20 cellular contexts compared by ENCODE assay signal in genomic region chr12:57829025-57829777, GRCh38. TPM values are rescaled to one million over a fixed set of nuclear protein-coding genes. Genes with fewer than 3 reads are reported as not detected.
DNase-seq lines count a peak whose midpoint lies in the region; ATAC-seq and TF ChIP-seq lines count a peak whose summit lies in the region.
"Had no signal": no experiment of that assay in that cellular context is flagged by ENCODE, and none has a peak within 500 bp of the region (broad histone marks: within the 10 kb centered on the region; RNA-seq: fewer than 3 reads in every experiment).

No MANE protein-coding gene starts in this region.

- peaks cover 27% of the 10 kb centered on the region for H3K4me1 ChIP-seq in A673 (ENCODE audit: insufficient read depth, low read length, poor library complexity, severe bottlenecking)
- H3K4me1 ChIP-seq in adipocyte (ENCODE audit: control insufficient read depth, insufficient read depth, low read length): peaks cover 46% of the 10 kb centered on the region

- H3K4me3 ChIP-seq in A673 (ENCODE audit: low read depth, low read length, poor library complexity, severe bottlenecking): no peak overlapping the region
- H3K4me3 ChIP-seq in adipocyte (ENCODE audit: low read length): no peak overlapping the region
- H3K4me3 ChIP-seq: ovary, right lobe of liver, vagina had no signal

- H3K27ac Mint-ChIP-seq in CD4-positive, alpha-beta T cell: peak overlapping the region; percentile 92
- peak overlapping the region in 2 of 3 experiments; percentile 58 to 66 for H3K27ac Mint-ChIP-seq in nephron

- BruUV-seq in A673 (replicated peaks; lab: Mats Ljungman, UMichigan): no TSS peak

- peak overlapping the region; percentile 12 for H3K27ac ChIP-seq in A673 (ENCODE audit: low read depth, low read length, poor library complexity, severe bottlenecking)
- H3K27ac ChIP-seq in CD4-positive, alpha-beta T cell (ENCODE audit: low read depth, low read length): no peak overlapping the region
- H3K27ac ChIP-seq: ovary, right lobe of liver, vagina had no signal

- H3K27me3 Mint-ChIP-seq in CD4-positive, alpha-beta T cell: no peaks in the 10 kb centered on the region
- no peaks in the 10 kb centered on the region for H3K27me3 Mint-ChIP-seq in nephron (ENCODE audit: low read depth)
- H3K27me3 Mint-ChIP-seq: stimulated activated naive CD8-positive, alpha-beta T cell treated with anti-CD3 and anti-CD28 coated beads, Interleukin-15, amount 100 ng/mL, for 72 hours had no signal

- no peak for TF ChIP-seq CTCF in A673 (conservative IDR thresholded peaks at IDR 0.05; ENCODE audit: low read depth, low read length)
- no peak for TF ChIP-seq CTCF in CD4-positive, alpha-beta T cell (IDR thresholded peaks at IDR 0.05)
- no peak for TF ChIP-seq CTCF in nephron (IDR thresholded peaks at IDR 0.05; ENCODE audit: unreplicated experiment in 3 of 3)

- intact Hi-C loops in A673 (cut with micrococcal nuclease; ENCODE audit: unreplicated experiment): no loop called here
- intact Hi-C loops in CD4-positive, alpha-beta T cell (cut with DNase I, micrococcal nuclease): no loop called here

- POLR2A ChIA-PET in A673 (lab: Charles Lee; ENCODE audit: low non-redundant PET): interaction anchor here (0.7 kb wide), 1 partner anchor 22 kb away, joined by 4 read pairs; no protein-coding TSS in a partner anchor
- POLR2A ChIA-PET in CD4-positive, alpha-beta T cell (lab: Charles Lee): interaction anchor here (1.1 kb wide), 1 partner anchor 9 kb away, joined by 3 read pairs; no protein-coding TSS in a partner anchor

- peak overlapping the region; percentile 13 for H3K9ac ChIP-seq in adipocyte (ENCODE audit: low read length)

- peaks cover 54% of the 10 kb centered on the region for H3K36me3 ChIP-seq in A673 (ENCODE audit: insufficient read depth, low read length, poor library complexity, severe bottlenecking)
- H3K36me3 ChIP-seq in adipocyte (ENCODE audit: control insufficient read depth, insufficient read depth, low read length, severe bottlenecking): peaks cover 51% of the 10 kb centered on the region
- H3K36me3 ChIP-seq: ovary had no signal

- peaks cover 65% of the 10 kb centered on the region for H3K36me3 Mint-ChIP-seq in CD4-positive, alpha-beta T cell (ENCODE audit: low read depth)
- peaks cover 50% of the 10 kb centered on the region for H3K36me3 Mint-ChIP-seq in nephron (ENCODE audit: low read depth)

- H3K9me3 Mint-ChIP-seq in CD4-positive, alpha-beta T cell: no peaks in the 10 kb centered on the region
- H3K9me3 Mint-ChIP-seq in nephron: no peaks in the 10 kb centered on the region
- H3K9me3 Mint-ChIP-seq: stimulated activated naive CD8-positive, alpha-beta T cell treated with anti-CD3 and anti-CD28 coated beads, Interleukin-15, amount 100 ng/mL, for 72 hours had no signal

- peaks cover 51% of the 10 kb centered on the region for H3K4me1 Mint-ChIP-seq in CD4-positive, alpha-beta T cell (ENCODE audit: low read depth)
- H3K4me1 Mint-ChIP-seq in nephron: peaks cover 39% of the 10 kb centered on the region

- no peak overlapping the region for H3K4me3 Mint-ChIP-seq in CD4-positive, alpha-beta T cell
- no peak overlapping the region for H3K4me3 Mint-ChIP-seq in nephron
- H3K4me3 Mint-ChIP-seq: stimulated activated naive CD8-positive, alpha-beta T cell treated with anti-CD3 and anti-CD28 coated beads, Interleukin-15, amount 100 ng/mL, for 72 hours had no signal

- CTCF ChIA-PET in A673 (lab: Charles Lee): interaction anchor here (0.6 kb wide), 1 partner anchor 189 kb away, joined by 3 read pairs; no protein-coding TSS in a partner anchor
- CTCF ChIA-PET in CD4-positive, alpha-beta T cell (lab: Charles Lee): interaction anchor here (2.0 kb wide), 1 partner anchor 76 kb away, joined by 11 read pairs; no protein-coding TSS in a partner anchor

- ATAC-seq in CD4-positive, alpha-beta T cell (ENCODE audit: poor library complexity): no peak
- ATAC-seq: left ventricle myocardium superior; right lobe of liver; stimulated activated naive CD8-positive, alpha-beta T cell treated with anti-CD3 and anti-CD28 coated beads, Interleukin-15, amount 100 ng/mL, for 72 hours had no signal

- DNase-seq in A673 (ENCODE audit: low spot score) (no peak), adipocyte (ENCODE audit: low read depth) (no peak), T1000 (lab: John Stamatoyannopoulos, UW) (no peak), anterior cingulate cortex (lab: John Stamatoyannopoulos, UW) (no peak), NCI-H187 treated with DMSO at 0.1 percent for 48 hours (lab: John Stamatoyannopoulos, UW) (no peak)
- DNase-seq in CD4-positive, alpha-beta T cell: no peak
- DNase-seq: AML-193; caudate nucleus; effector CD4-positive, alpha-beta T cell; H7; left ventricle myocardium superior; MV-4-11; NCI-H187; NCI-H510A treated with DMSO at 0.1 percent for 48 hours; ovary; right lobe of liver; SHP77 treated with DMSO at 0.1 percent for 48 hours; stimulated activated naive CD8-positive, alpha-beta T cell treated with anti-CD3 and anti-CD28 coated beads, Interleukin-15, amount 100 ng/mL, for 72 hours had no signal

- H3K27me3 ChIP-seq in A673 (replicated peaks; ENCODE audit: insufficient read depth, low read depth, low read length, poor library complexity): no peaks in the 10 kb centered on the region
- H3K27me3 ChIP-seq in CD4-positive, alpha-beta T cell (ENCODE audit: control insufficient read depth, insufficient read depth, low read length): no peaks in the 10 kb centered on the region
- no peaks in the 10 kb centered on the region for H3K27me3 ChIP-seq in adipocyte (replicated peaks; ENCODE audit: control insufficient read depth, insufficient read depth, low read length)
- H3K27me3 ChIP-seq: ovary, right lobe of liver, vagina had no signal

- H3K9me3 ChIP-seq in A673 (ENCODE audit: low read depth, low read length, poor library complexity, severe bottlenecking) (no peaks in the 10 kb centered on the region), adipocyte (ENCODE audit: control insufficient read depth, low read length) (no peaks in the 10 kb centered on the region)
- H3K9me3 ChIP-seq in CD4-positive, alpha-beta T cell (ENCODE audit: control insufficient read depth, low read length): no peaks in the 10 kb centered on the region
- H3K9me3 ChIP-seq: ovary, right lobe of liver, vagina had no signal

RNA-seq across cellular contexts. Expression of gene AVIL, which starts 10.7 kb away (rescaled TPM):
- total RNA-seq in A673 (2021): 4.4 and 5.4 TPM in 2 replicates
- total RNA-seq in CD4-positive, alpha-beta T cell: 1 to 10 TPM in 1 of 2 experiments, under 1 TPM in 1; 0.60 to 1.2 TPM

RNA-seq across cellular contexts. Expression of gene CTDSP2, which starts 17.3 kb away (rescaled TPM):
- 115 and 132 TPM in 2 replicates for total RNA-seq in A673 (2021)
- 10 to 100 TPM; 86.2 to 86.4 TPM for total RNA-seq in CD4-positive, alpha-beta T cell

RNA-seq across cellular contexts. Expression of gene TSFM, which starts 46.6 kb away (rescaled TPM):
- total RNA-seq in A673 (2021): 52.6 and 58.5 TPM in 2 replicates
- total RNA-seq in CD4-positive, alpha-beta T cell: 10 to 100 TPM; 25.8 to 26.9 TPM

RNA-seq across cellular contexts. Expression of gene EEF1AKMT3, which starts 56.8 kb away (rescaled TPM):
- 5.3 and 7.4 TPM in 2 replicates for total RNA-seq in A673 (2021)
- 1 to 10 TPM; 1.1 to 1.4 TPM for total RNA-seq in CD4-positive, alpha-beta T cell

RNA-seq across cellular contexts. Expression of gene METTL1, which starts 57.3 kb away (rescaled TPM):
- 51.0 and 55.6 TPM in 2 replicates for total RNA-seq in A673 (2021)
- total RNA-seq in CD4-positive, alpha-beta T cell: 10 to 100 TPM in 1 of 2 experiments, 1 to 10 TPM in 1; 9.3 to 12.0 TPM
